26 cellular contexts compared by ENCODE assay signal in genomic region chr7:124781418-124781817, GRCh38. TPM values are rescaled to one million over a fixed set of nuclear protein-coding genes. Genes with fewer than 3 reads are reported as not detected.
"Had no signal": no experiment of that assay in that cellular context is flagged by ENCODE, and none has a peak within 500 bp of the region (broad histone marks: within the 10 kb centered on the region; RNA-seq: fewer than 3 reads in every experiment).

No MANE protein-coding gene starts in this region.

- H3K27me3 Mint-ChIP-seq: activated CD4-positive, alpha-beta T cell treated with anti-CD3 and anti-CD28 coated beads, Interleukin-2, amount 10 ng/mL, durations not matched to agents 7 days and 5 days; activated naive CD4-positive, alpha-beta T cell treated with anti-CD3 and anti-CD28 coated beads, Interleukin-2, amount 10 ng/mL, durations not matched to agents 7 days and 5 days had no signal

- H3K9me3 Mint-ChIP-seq: activated CD4-positive, alpha-beta memory T cell treated with anti-CD3 and anti-CD28 coated beads, Interleukin-2, amount 10 ng/mL, durations not matched to agents 7 days and 5 days; activated CD4-positive, alpha-beta T cell treated with anti-CD3 and anti-CD28 coated beads, Interleukin-2, amount 10 ng/mL, durations not matched to agents 7 days and 5 days; activated naive CD4-positive, alpha-beta T cell treated with anti-CD3 and anti-CD28 coated beads, Interleukin-2, amount 10 ng/mL, durations not matched to agents 7 days and 5 days; activated naive CD8-positive, alpha-beta T cell treated with anti-CD3 and anti-CD28 coated beads for 36 hours; activated T-cell treated with anti-CD3 and anti-CD28 coated beads, Interleukin-2, amount 50 U/mL, for 72 hours; activated T-helper 2 cell treated with anti-CD3 and anti-CD28 coated beads, Interferon-gamma antibody, Interleukin-2, Interleukin-4, amounts not matched to agents 10 μg/mL and 5 μg/mL and 100 μg/mL, durations not matched to agents 14 hours and 24 hours and 36 hours; T-cell had no signal

- H3K36me3 ChIP-seq: brain microvascular endothelial cell, cardiac muscle cell, MG63 had no signal

- H3K27me3 ChIP-seq: brain microvascular endothelial cell, cardiac muscle cell, MG63 had no signal

- H3K9me3 ChIP-seq: MG63 had no signal

- H3K4me1 Mint-ChIP-seq: activated CD4-positive, alpha-beta memory T cell treated with anti-CD3 and anti-CD28 coated beads, Interleukin-2, amount 10 ng/mL, durations not matched to agents 7 days and 5 days; activated CD4-positive, alpha-beta T cell treated with anti-CD3 and anti-CD28 coated beads, Interleukin-2, amount 10 ng/mL, durations not matched to agents 7 days and 5 days; activated naive CD4-positive, alpha-beta T cell treated with anti-CD3 and anti-CD28 coated beads, Interleukin-2, amount 10 ng/mL, durations not matched to agents 7 days and 5 days; activated naive CD8-positive, alpha-beta T cell treated with anti-CD3 and anti-CD28 coated beads for 36 hours; T-cell had no signal

- DNase-seq: activated CD4-positive, alpha-beta memory T cell treated with anti-CD3 and anti-CD28 coated beads, Interleukin-2, amount 10 ng/mL, durations not matched to agents 7 days and 5 days; activated CD4-positive, alpha-beta T cell treated with anti-CD3 and anti-CD28 coated beads, Interleukin-2, amount 10 ng/mL, durations not matched to agents 7 days and 5 days; activated CD4-positive, CD25-positive, alpha-beta regulatory T cell; activated gamma-delta T cell treated with Interleukin-2 at 50 U/mL for 16 hours; activated naive CD4-positive, alpha-beta T cell treated with anti-CD3 and anti-CD28 coated beads, Interleukin-2, amount 10 ng/mL, durations not matched to agents 7 days and 5 days; activated naive CD8-positive, alpha-beta T cell treated with anti-CD3 and anti-CD28 coated beads for 36 hours; activated T-cell treated with anti-CD3 and anti-CD28 coated beads for 4 hours; activated T-cell treated with anti-CD3 and anti-CD28 coated beads, Interleukin-2, amount 50 U/mL, for 72 hours; brain microvascular endothelial cell; MG63; MV-4-11; NCI-H1092 treated with DMSO at 0.1 percent for 48 hours; NCI-H1417 treated with DMSO at 0.1 percent for 48 hours; NCI-H1694; NCI-H2029 treated with DMSO at 0.1 percent for 48 hours; NCI-H446; NCI-H524; SIG-M5; T-cell; T-helper 2 cell; T1000 had no signal

- H3K4me3 Mint-ChIP-seq: activated CD4-positive, alpha-beta memory T cell treated with anti-CD3 and anti-CD28 coated beads, Interleukin-2, amount 10 ng/mL, durations not matched to agents 7 days and 5 days; activated CD4-positive, alpha-beta T cell treated with anti-CD3 and anti-CD28 coated beads, Interleukin-2, amount 10 ng/mL, durations not matched to agents 7 days and 5 days; activated naive CD4-positive, alpha-beta T cell treated with anti-CD3 and anti-CD28 coated beads, Interleukin-2, amount 10 ng/mL, durations not matched to agents 7 days and 5 days; activated naive CD8-positive, alpha-beta T cell treated with anti-CD3 and anti-CD28 coated beads for 36 hours; activated T-cell treated with anti-CD3 and anti-CD28 coated beads, Interleukin-2, amount 50 U/mL, for 72 hours; T-cell had no signal

- H3K27ac ChIP-seq: brain microvascular endothelial cell, cardiac muscle cell, VCaP had no signal

- H3K4me3 ChIP-seq: cardiac muscle cell, MG63 had no signal

- H3K27ac Mint-ChIP-seq: activated CD4-positive, alpha-beta memory T cell treated with anti-CD3 and anti-CD28 coated beads, Interleukin-2, amount 10 ng/mL, durations not matched to agents 7 days and 5 days; activated CD4-positive, alpha-beta T cell treated with anti-CD3 and anti-CD28 coated beads, Interleukin-2, amount 10 ng/mL, durations not matched to agents 7 days and 5 days; activated naive CD4-positive, alpha-beta T cell treated with anti-CD3 and anti-CD28 coated beads, Interleukin-2, amount 10 ng/mL, durations not matched to agents 7 days and 5 days; activated naive CD8-positive, alpha-beta T cell treated with anti-CD3 and anti-CD28 coated beads for 36 hours; activated T-cell treated with anti-CD3 and anti-CD28 coated beads, Interleukin-2, amount 50 U/mL, for 72 hours; activated T-helper 2 cell treated with anti-CD3 and anti-CD28 coated beads, Interferon-gamma antibody, Interleukin-2, Interleukin-4, amounts not matched to agents 10 μg/mL and 5 μg/mL and 100 μg/mL, durations not matched to agents 14 hours and 24 hours and 36 hours; T-cell had no signal

- ATAC-seq: activated T-cell treated with anti-CD3 and anti-CD28 coated beads, Interleukin-2, amount 50 U/mL, for 72 hours; T-cell had no signal

- H3K36me3 Mint-ChIP-seq: activated naive CD4-positive, alpha-beta T cell treated with anti-CD3 and anti-CD28 coated beads, Interleukin-2, amount 10 ng/mL, durations not matched to agents 7 days and 5 days; activated naive CD8-positive, alpha-beta T cell treated with anti-CD3 and anti-CD28 coated beads for 36 hours; T-cell had no signal

- FAIRE-seq: TTC549 had no signal

RNA-seq across cellular contexts. Expression of gene GPR37, which starts 15.8 kb away (rescaled TPM):
- total RNA-seq: activated CD4-positive, alpha-beta memory T cell treated with anti-CD3 and anti-CD28 coated beads, Interleukin-2, amount 10 ng/mL, durations not matched to agents 7 days and 5 days; activated CD4-positive, alpha-beta T cell treated with anti-CD3 and anti-CD28 coated beads, Interleukin-2, amount 10 ng/mL, durations not matched to agents 7 days and 5 days; activated CD8-positive, alpha-beta memory T cell treated with anti-CD3 and anti-CD28 coated beads for 36 hours; activated naive CD8-positive, alpha-beta T cell treated with anti-CD3 and anti-CD28 coated beads for 36 hours; activated T-cell treated with anti-CD3 and anti-CD28 coated beads, Interleukin-2, amount 50 U/mL, for 72 hours; activated T-helper 2 cell treated with anti-CD3 and anti-CD28 coated beads, Interferon-gamma antibody, Interleukin-2, Interleukin-4, amounts not matched to agents 10 μg/mL and 5 μg/mL and 100 μg/mL, durations not matched to agents 14 hours and 24 hours and 36 hours; T-cell had no signal
